Comparison of ENCODE assay signal across 9 cellular contexts in genomic region chr20:24955045-24955444, GRCh38. TPM values are rescaled to one million over a fixed set of nuclear protein-coding genes. Genes with fewer than 3 reads are reported as not detected.
A peak's percentile ranks its signal among the peaks of the same experiment; 100 is the strongest.
DNase-seq lines count a peak whose midpoint lies in the region; ATAC-seq and TF ChIP-seq lines count a peak whose summit lies in the region.
"Had no signal": no experiment of that assay in that cellular context is flagged by ENCODE, and none has a peak within 500 bp of the region (broad histone marks: within the 10 kb centered on the region; RNA-seq: fewer than 3 reads in every experiment).

No MANE protein-coding gene starts in this region.

- peak overlapping the region; percentile 23 for H3K4me3 Mint-ChIP-seq in activated T-cell treated with anti-CD3 and anti-CD28 coated beads, Interleukin-2, amount 50 U/mL, for 24 hours
- H3K4me3 Mint-ChIP-seq in stimulated activated naive CD8-positive, alpha-beta T cell treated with anti-CD3 and anti-CD28 coated beads, Interleukin-15, amount 100 ng/mL, for 72 hours, result peak overlapping the region; percentile 34 to 50
- H3K4me3 Mint-ChIP-seq in Calu3 (ENCODE audit: low read depth, unreplicated experiment), result no peak overlapping the region

- H3K9me3 Mint-ChIP-seq in activated T-cell treated with anti-CD3 and anti-CD28 coated beads, Interleukin-2, amount 50 U/mL, for 24 hours, result no peaks in the 10 kb centered on the region
- no peaks in the 10 kb centered on the region for H3K9me3 Mint-ChIP-seq in stimulated activated naive CD8-positive, alpha-beta T cell treated with anti-CD3 and anti-CD28 coated beads, Interleukin-15, amount 100 ng/mL, for 72 hours
- no peaks in the 10 kb centered on the region for H3K9me3 Mint-ChIP-seq in Calu3 (ENCODE audit: low read depth, unreplicated experiment)

- H3K9me3 ChIP-seq in OCI-LY3 (ENCODE audit: insufficient read depth, low read length), result no peaks in the 10 kb centered on the region

- DNase-seq in activated T-cell treated with anti-CD3 and anti-CD28 coated beads, Interleukin-2, amount 50 U/mL, for 24 hours, result peak; percentile 58
- no peak for DNase-seq in activated T-cell treated with anti-CD3 and anti-CD28 coated beads, Interleukin-2, amount 50 U/mL, for 1 hour
- DNase-seq in stimulated activated naive CD8-positive, alpha-beta T cell treated with anti-CD3 and anti-CD28 coated beads, Interleukin-15, amount 100 ng/mL, for 72 hours, result peak in 1 of 2 donors; percentile 32
- DNase-seq in NCI-H748 (lab: John Stamatoyannopoulos, UW; ENCODE audit: unreplicated experiment), result no peak
- DNase-seq in inferior parietal cortex (ENCODE audit: extremely low spot score), result no peak
- DNase-seq in Calu3, result no peak
- DNase-seq: NCI-H2081 had no signal

- peak overlapping the region; percentile 81 for H3K27ac Mint-ChIP-seq in activated T-cell treated with anti-CD3 and anti-CD28 coated beads, Interleukin-2, amount 50 U/mL, for 24 hours
- H3K27ac Mint-ChIP-seq in stimulated activated naive CD8-positive, alpha-beta T cell treated with anti-CD3 and anti-CD28 coated beads, Interleukin-15, amount 100 ng/mL, for 72 hours, result peak overlapping the region in 1 of 2 donors; percentile 9
- H3K27ac Mint-ChIP-seq in Calu3 (ENCODE audit: unreplicated experiment), result no peak overlapping the region

- H3K36me3 ChIP-seq in OCI-LY3 (replicated peaks; ENCODE audit: low read depth, low read length), result peaks cover 3% of the 10 kb centered on the region

- no peak overlapping the region for H3K4me3 ChIP-seq in OCI-LY3 (ENCODE audit: low read length)

- peaks cover 16% of the 10 kb centered on the region for H3K4me1 ChIP-seq in OCI-LY3 (ENCODE audit: low read length)

- H3K79me2 ChIP-seq in OCI-LY3 (ENCODE audit: low read length), result no peaks in the 10 kb centered on the region

- peak; percentile 56 for ATAC-seq in HG02884 (IDR thresholded peaks at IDR 0.05; ENCODE audit: unreplicated experiment)
- peak; percentile 70 for ATAC-seq in stimulated activated naive CD8-positive, alpha-beta T cell treated with anti-CD3 and anti-CD28 coated beads, Interleukin-15, amount 100 ng/mL, for 72 hours

- CTCF ChIA-PET in Calu3 (lab: Charles Lee), result no interaction called here

- peaks cover 51% of the 10 kb centered on the region for H3K4me1 Mint-ChIP-seq in activated T-cell treated with anti-CD3 and anti-CD28 coated beads, Interleukin-2, amount 50 U/mL, for 24 hours (ENCODE audit: low read depth)
- H3K4me1 Mint-ChIP-seq in stimulated activated naive CD8-positive, alpha-beta T cell treated with anti-CD3 and anti-CD28 coated beads, Interleukin-15, amount 100 ng/mL, for 72 hours, result peaks cover 68% of the 10 kb centered on the region
- no peaks in the 10 kb centered on the region for H3K4me1 Mint-ChIP-seq in Calu3 (ENCODE audit: low read depth, unreplicated experiment)

- peak overlapping the region; percentile 23 for H3K4me2 ChIP-seq in OCI-LY3 (ENCODE audit: low read length)

- H4K20me1 ChIP-seq in OCI-LY3 (ENCODE audit: insufficient read depth, low read length), result no peaks in the 10 kb centered on the region

- peaks cover 80% of the 10 kb centered on the region for H3K36me3 Mint-ChIP-seq in activated T-cell treated with anti-CD3 and anti-CD28 coated beads, Interleukin-2, amount 50 U/mL, for 24 hours (ENCODE audit: low read depth)
- no peaks in the 10 kb centered on the region for H3K36me3 Mint-ChIP-seq in Calu3 (ENCODE audit: insufficient read depth, unreplicated experiment)

- BruUV-seq in Calu3 (replicated peaks; lab: Mats Ljungman, UMichigan), result no TSS peak

- TF ChIP-seq CTCF in OCI-LY3 (IDR thresholded peaks at IDR 0.05; ENCODE audit: low read depth, low read length) (no peak), Calu3 (IDR thresholded peaks at IDR 0.05; ENCODE audit: unreplicated experiment) (no peak)

- H3K27ac ChIP-seq in OCI-LY3 (ENCODE audit: low read length), result peak overlapping the region; percentile 0; the same call in 1 of the 2 replicates

- H3K9ac ChIP-seq in OCI-LY3 (ENCODE audit: low read length), result no peak overlapping the region

- intact Hi-C loops in Calu3 (cut with micrococcal nuclease; ENCODE audit: unreplicated experiment), result no loop called here

- H3K27me3 ChIP-seq in OCI-LY3 (ENCODE audit: low read depth, low read length), result no peaks in the 10 kb centered on the region

- no peak overlapping the region for H2AFZ ChIP-seq in OCI-LY3 (ENCODE audit: low read depth, low read length)

- no peaks in the 10 kb centered on the region for H3K27me3 Mint-ChIP-seq in activated T-cell treated with anti-CD3 and anti-CD28 coated beads, Interleukin-2, amount 50 U/mL, for 24 hours
- no peaks in the 10 kb centered on the region for H3K27me3 Mint-ChIP-seq in stimulated activated naive CD8-positive, alpha-beta T cell treated with anti-CD3 and anti-CD28 coated beads, Interleukin-15, amount 100 ng/mL, for 72 hours
- H3K27me3 Mint-ChIP-seq in Calu3 (ENCODE audit: unreplicated experiment), result no peaks in the 10 kb centered on the region

RNA-seq across cellular contexts. Expression of gene CST7, which starts 6.0 kb away (rescaled TPM):
- total RNA-seq in Calu3 (2022), result not detected in 2 replicates

RNA-seq across cellular contexts. Expression of gene APMAP, which starts 37.5 kb away (rescaled TPM):
- 29.9 and 30.7 TPM in 2 replicates for total RNA-seq in Calu3 (2022)
